ENCODE assay signal across 28 cellular contexts in the genomic region with DNA sequence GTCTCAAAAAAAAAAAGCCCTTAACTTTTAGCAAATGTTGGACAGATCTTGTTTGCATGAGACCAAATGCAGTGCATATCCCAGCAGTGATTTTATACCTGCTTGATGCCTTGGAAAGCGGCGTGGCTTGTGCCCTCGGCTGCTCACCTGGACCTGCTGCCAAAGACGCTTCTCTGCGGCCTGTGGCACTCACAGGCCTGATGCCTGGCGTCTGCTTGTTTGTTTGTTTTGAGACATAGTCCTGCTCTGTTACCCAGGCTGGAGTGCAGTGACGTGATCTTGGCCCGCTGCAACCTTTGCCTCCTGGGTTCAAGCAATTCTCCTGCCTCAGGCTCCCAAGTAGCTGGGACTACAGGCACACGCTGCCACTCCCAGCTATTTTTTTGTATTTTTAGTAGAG.
"Had no signal": no experiment of that assay in that cellular context is flagged by ENCODE, and none has a peak within 500 bp of the region (broad histone marks: within the 10 kb centered on the region; RNA-seq: fewer than 3 reads in every experiment).

No MANE protein-coding gene starts in this region.

- DNase-seq: activated CD4-positive, alpha-beta memory T cell treated with anti-CD3 and anti-CD28 coated beads, Interleukin-2, amount 10 ng/mL, durations not matched to agents 7 days and 5 days; activated CD4-positive, alpha-beta T cell treated with anti-CD3 and anti-CD28 coated beads for 36 hours; activated CD4-positive, alpha-beta T cell treated with anti-CD3 and anti-CD28 coated beads, Interleukin-2, amount 10 ng/mL, durations not matched to agents 24 days and 14 days; activated CD4-positive, alpha-beta T cell treated with anti-CD3 and anti-CD28 coated beads, Interleukin-2, amount 50 U/mL, for 4 hours; activated CD4-positive, CD25-positive, alpha-beta regulatory T cell; activated CD4-positive, CD25-positive, alpha-beta regulatory T cell treated with anti-CD3 and anti-CD28 coated beads, Interleukin-2, amount 50 U/mL, for 72 hours; activated CD8-positive, alpha-beta memory T cell treated with anti-CD3 and anti-CD28 coated beads, Interleukin-2, amount 50 U/mL, for 48 hours; activated gamma-delta T cell; activated naive CD4-positive, alpha-beta T cell; activated naive CD4-positive, alpha-beta T cell treated with anti-CD3 and anti-CD28 coated beads, Interleukin-2, amount 10 ng/mL, durations not matched to agents 7 days and 5 days; activated naive CD8-positive, alpha-beta T cell treated with anti-CD3 and anti-CD28 coated beads, Interleukin-2, amount 10 ng/mL, durations not matched to agents 7 days and 5 days; activated T-cell treated with anti-CD3 and anti-CD28 coated beads for 4 hours; activated T-cell treated with anti-CD3 and anti-CD28 coated beads, Interleukin-2, amount 50 U/mL, for 24 hours; activated T-cell treated with anti-CD3 and anti-CD28 coated beads, Interleukin-2, amount 50 U/mL, for 72 hours; central memory CD4-positive, alpha-beta T cell; cerebellar nuclear complex; colonic mucosa; effector memory CD4-positive, alpha-beta T cell; endodermal cell; foreskin fibroblast; heart left ventricle; T-helper 2 cell had no signal

- H3K27ac ChIP-seq: ascending aorta, breast epithelium, cardiac muscle cell, colonic mucosa, heart left ventricle had no signal

- H3K4me3 ChIP-seq: ascending aorta, breast epithelium, cardiac muscle cell, colonic mucosa, heart left ventricle had no signal

- ATAC-seq: activated CD4-positive, alpha-beta T cell treated with anti-CD3 and anti-CD28 coated beads for 36 hours; activated naive CD4-positive, alpha-beta T cell treated with anti-CD3 and anti-CD28 coated beads, Interleukin-2, amount 50 U/mL, for 72 hours; activated T-cell treated with anti-CD3 and anti-CD28 coated beads, Interleukin-2, amount 50 U/mL, for 72 hours; esophagus mucosa; heart left ventricle had no signal

- FAIRE-seq: frontal cortex had no signal

- H3K36me3 ChIP-seq: breast epithelium had no signal

- H3K9me3 ChIP-seq: ascending aorta, breast epithelium, colonic mucosa, heart left ventricle had no signal

- H3K27me3 ChIP-seq: ascending aorta, breast epithelium, cardiac muscle cell, colonic mucosa, heart left ventricle had no signal

- H3K4me1 ChIP-seq: colonic mucosa had no signal
